In the genomic region with DNA sequence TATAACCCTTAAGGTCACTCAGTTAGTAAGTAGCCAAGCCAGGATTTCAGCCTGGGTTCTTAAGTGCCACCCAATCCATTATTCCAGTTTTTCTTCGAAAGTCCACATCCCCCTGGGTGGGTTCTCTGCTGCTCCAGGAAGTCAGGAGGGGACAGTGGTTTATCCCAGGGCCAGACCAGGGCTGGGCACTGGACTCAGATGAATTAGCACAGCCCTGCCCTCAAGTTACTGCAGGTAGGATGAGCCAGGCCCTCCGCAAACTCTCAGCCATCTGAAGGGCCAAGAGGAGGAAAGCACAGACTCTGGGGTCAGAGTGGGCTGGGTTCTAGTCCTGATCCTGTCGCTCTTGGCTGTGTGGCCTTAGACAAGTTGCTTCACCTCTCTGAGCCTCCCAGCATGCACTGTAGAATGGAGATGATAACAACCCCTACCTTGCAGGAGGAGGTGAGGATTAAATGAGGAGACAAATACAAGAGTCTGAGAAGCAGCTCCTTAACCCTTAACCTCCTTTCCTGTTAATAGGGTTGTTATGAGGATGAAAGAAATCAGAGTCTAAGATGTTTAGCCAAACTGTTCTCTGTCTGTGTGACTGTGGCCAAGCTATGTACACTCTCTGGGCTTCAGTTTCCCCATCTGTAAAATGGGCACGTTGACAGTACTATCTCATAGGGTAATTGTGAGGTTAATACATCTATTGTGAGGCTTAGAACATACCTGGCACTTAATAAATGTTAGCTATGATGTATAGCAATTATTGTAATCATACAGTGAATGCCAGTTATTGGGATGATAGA, we compare ENCODE assay signal across 17 cellular contexts. TPM values are rescaled to one million over a fixed set of nuclear protein-coding genes. Genes with fewer than 3 reads are reported as not detected.
DNase-seq lines count a peak whose midpoint lies in the region; ATAC-seq, FAIRE-seq and TF ChIP-seq lines count a peak whose summit lies in the region.
"Had no signal": no experiment of that assay in that cellular context is flagged by ENCODE, and none has a peak within 500 bp of the region (broad histone marks: within the 10 kb centered on the region; RNA-seq: fewer than 3 reads in every experiment).

No MANE protein-coding gene starts in this region.

- H3K27ac ChIP-seq in coronary artery = no peak overlapping the region
- H3K27ac ChIP-seq in neuronal stem cell (replicated peaks; ENCODE audit: low read length) = no peak overlapping the region
- H3K27ac ChIP-seq in PC-3 (ENCODE audit: low read length) = no peak overlapping the region
- H3K27ac ChIP-seq: BLaER1, GM23248 had no signal

- no peak overlapping the region for H3K14ac ChIP-seq in neuronal stem cell (ENCODE audit: low read length)

- H3K36me3 ChIP-seq in neuronal stem cell (replicated peaks in 1 of 2; ENCODE audit: control insufficient read depth in 2 of 2, insufficient read depth in 2 of 2, low read length in 2 of 2) (no peaks in the 10 kb centered on the region), PC-3 (ENCODE audit: low read depth, low read length) (no peaks in the 10 kb centered on the region)
- H3K36me3 ChIP-seq: BLaER1 had no signal

- no peak overlapping the region for H2BK15ac ChIP-seq in neuronal stem cell (ENCODE audit: low read length)

- H3K4me3 ChIP-seq in coronary artery (no peak overlapping the region), neuronal stem cell (ENCODE audit: low read length in 2 of 2) (no peak overlapping the region), PC-3 (ENCODE audit: low read length) (no peak overlapping the region)
- H3K4me3 ChIP-seq: BLaER1, GM23248 had no signal

- H3K4ac ChIP-seq in neuronal stem cell (ENCODE audit: low read length) = no peak overlapping the region

- no peaks in the 10 kb centered on the region for H3K9me2 ChIP-seq in PC-3 (replicated peaks; ENCODE audit: low read length)

- peak overlapping the region; percentile 22 for H2AK5ac ChIP-seq in neuronal stem cell (ENCODE audit: low read depth, low read length)

- no peak overlapping the region for H4K91ac ChIP-seq in neuronal stem cell (ENCODE audit: low read depth, low read length, poor library complexity)

- no peaks in the 10 kb centered on the region for H4K20me1 ChIP-seq in PC-3 (ENCODE audit: low read length)
- H4K20me1 ChIP-seq: BLaER1 had no signal

- H3K9ac ChIP-seq in neuronal stem cell (ENCODE audit: low read depth, low read length, poor library complexity) (no peak overlapping the region), PC-3 (ENCODE audit: low read length) (no peak overlapping the region)
- H3K9ac ChIP-seq: BLaER1, GM23248 had no signal

- H3F3A ChIP-seq in PC-3 (ENCODE audit: low read length, unreplicated experiment) = no peaks in the 10 kb centered on the region

- H2BK5ac ChIP-seq in neuronal stem cell (ENCODE audit: low read length) = no peak overlapping the region

- TF ChIP-seq CTCF in D721Med (IDR thresholded peaks at IDR 0.05; ENCODE audit: insufficient read depth, missing control alignments) (no peak), coronary artery (IDR thresholded peaks at IDR 0.05) (no peak), PC-3 (conservative IDR thresholded peaks at IDR 0.05; ENCODE audit: low read depth, low read length) (no peak)

- no peak overlapping the region for H2BK120ac ChIP-seq in neuronal stem cell (ENCODE audit: low read depth, low read length)

- no peak overlapping the region for H3K23ac ChIP-seq in neuronal stem cell (ENCODE audit: low read depth, low read length, poor library complexity)

- no peaks in the 10 kb centered on the region for H3K9me3 ChIP-seq in neuronal stem cell (replicated peaks in 1 of 2; ENCODE audit: control insufficient read depth in 2 of 2, insufficient read depth in 1 of 2, low read depth in 1 of 2, low read length in 2 of 2)
- H3K9me3 ChIP-seq in PC-3 (ENCODE audit: low read length) = no peaks in the 10 kb centered on the region
- H3K9me3 ChIP-seq: BLaER1, Caco-2 had no signal

- intact Hi-C loops in PC-3 (cut with micrococcal nuclease) = no loop called here

- H3K4me2 ChIP-seq in neuronal stem cell (ENCODE audit: insufficient read depth, low read length, poor library complexity, severe bottlenecking) = no peak overlapping the region
- no peak overlapping the region for H3K4me2 ChIP-seq in PC-3 (ENCODE audit: low read length)
- H3K4me2 ChIP-seq: BLaER1 had no signal

- H4K8ac ChIP-seq in neuronal stem cell (ENCODE audit: low read depth, low read length) = no peak overlapping the region

- no peak for ATAC-seq in PC-3

- H3K27me3 ChIP-seq in neuronal stem cell (ENCODE audit: control insufficient read depth in 3 of 3, insufficient read depth in 3 of 3, low read depth in 1 of 3, low read length in 3 of 3) (peaks cover 0 to 29% (median 0%) of the 10 kb centered on the region in 3 experiments), PC-3 (ENCODE audit: low read length) (peaks cover 8% of the 10 kb centered on the region; the same call in 1 of the 2 replicates)
- H3K27me3 ChIP-seq: BLaER1 had no signal

- no peaks in the 10 kb centered on the region for H3K79me1 ChIP-seq in neuronal stem cell (ENCODE audit: low read depth, low read length)

- H2AFZ ChIP-seq in neuronal stem cell (ENCODE audit: low read length) = no peak overlapping the region
- no peak overlapping the region for H2AFZ ChIP-seq in PC-3 (ENCODE audit: low read length)
- H2AFZ ChIP-seq: GM23248 had no signal

- peak; percentile 37 for DNase-seq in activated effector memory CD4-positive, alpha-beta T cell treated with anti-CD3 and anti-CD28 coated beads, Interleukin-2, amount 50 U/mL, for 16 hours
- DNase-seq in activated effector memory CD4-positive, alpha-beta T cell treated with Interleukin-2 at 50 U/mL for 16 hours = no peak
- peak; percentile 7 for DNase-seq in D721Med (ENCODE audit: insufficient read length, low spot score)
- peak; percentile 35 for DNase-seq in coronary artery (ENCODE audit: low spot score)
- DNase-seq in neuronal stem cell (ENCODE audit: low spot score) = no peak
- no peak for DNase-seq in PC-3
- DNase-seq in NCI-H82 treated with DMSO at 0.1 percent for 48 hours (lab: John Stamatoyannopoulos, UW; ENCODE audit: unreplicated experiment) = no peak
- no peak for DNase-seq in NCI-H2107 treated with DMSO at 0.1 percent for 48 hours (lab: John Stamatoyannopoulos, UW; ENCODE audit: unreplicated experiment)
- DNase-seq: 8988T; AML-193; Caco-2; CD8-positive, alpha-beta memory T cell; DMS53; GF-D8; GM23248; H7 had no signal

- no peak overlapping the region for H3K18ac ChIP-seq in neuronal stem cell (ENCODE audit: low read length)

- no TSS peak for BruUV-seq in PC-3 (replicated peaks; lab: Mats Ljungman, UMichigan)

- CTCF ChIA-PET in PC-3 (lab: Charles Lee) = no interaction called here

- no peak overlapping the region for H2BK12ac ChIP-seq in neuronal stem cell (ENCODE audit: low read length)

- FAIRE-seq in D721Med (lab: Jason Lieb, UNC) = no peak

- H3K79me2 ChIP-seq in PC-3 (ENCODE audit: low read length) = no peaks in the 10 kb centered on the region

- H3K4me1 ChIP-seq in neuronal stem cell (ENCODE audit: control insufficient read depth in 2 of 2, insufficient read depth in 1 of 2, low read depth in 1 of 2, low read length in 2 of 2) (no peaks in the 10 kb centered on the region), PC-3 (ENCODE audit: insufficient read depth, low read length) (no peaks in the 10 kb centered on the region)
- H3K4me1 ChIP-seq: Caco-2 had no signal

- POLR2A ChIA-PET in PC-3 (lab: Charles Lee; ENCODE audit: unreplicated experiment) = no interaction called here

- WGBS in neuronal stem cell (ENCODE audit: extremely low coverage in 2 of 2, insufficient read length in 2 of 2, insufficient replicate concordance in 1 of 2), 2 donors = no CpG with 5 or more reads among the region's 4 CpGs

RNA-seq across cellular contexts. Expression of gene NEURL1B, which starts 6.8 kb away (rescaled TPM):
- 8.1 TPM for polyA plus RNA-seq in neuronal stem cell (2013, experiment 1 of 2)
- 8.2 TPM for polyA plus RNA-seq in neuronal stem cell (2013, experiment 2 of 2)
- 0.95 and 2.5 TPM in 2 replicates for total RNA-seq in PC-3 (2014; rRNA removed)
- polyA plus RNA-seq: CD8-positive, alpha-beta memory T cell had no signal

Comparison
In these comparisons a context has a peak if more than half of its experiments do, and no peak if none do; other contexts are left out.
1. DNase-seq: peak in activated effector memory CD4-positive, alpha-beta T cell treated with anti-CD3 and anti-CD28 coated beads, Interleukin-2, amount 50 U/mL, for 16 hours (single experiment), D721Med (single experiment) and coronary artery (single experiment); none in activated effector memory CD4-positive, alpha-beta T cell treated with Interleukin-2 at 50 U/mL for 16 hours (single experiment), neuronal stem cell (single experiment), PC-3 (single experiment), NCI-H82 treated with DMSO at 0.1 percent for 48 hours (single experiment) and NCI-H2107 treated with DMSO at 0.1 percent for 48 hours (single experiment).